Comparison of ENCODE assay signal across 8 cellular contexts in genomic region chr18:61901334-61901986, GRCh38. TPM values are rescaled to one million over a fixed set of nuclear protein-coding genes. Genes with fewer than 3 reads are reported as not detected.
DNase-seq lines count a peak whose midpoint lies in the region; ATAC-seq and TF ChIP-seq lines count a peak whose summit lies in the region.

No MANE protein-coding gene starts in this region.

- TF ChIP-seq CTCF in foreskin keratinocyte (conservative IDR thresholded peaks at IDR 0.05): peak; percentile 87
- peak; percentile 94 for TF ChIP-seq CTCF in parathyroid adenoma (IDR thresholded peaks at IDR 0.05)

- H3K27me3 ChIP-seq in foreskin keratinocyte (no peaks in the 10 kb centered on the region), parathyroid adenoma (ENCODE audit: control insufficient read depth, insufficient read depth, low read length) (no peaks in the 10 kb centered on the region)

- H3K4me3 ChIP-seq in parathyroid adenoma (ENCODE audit: low read depth, low read length): no peak overlapping the region

- peaks cover 17% of the 10 kb centered on the region for H3K4me1 ChIP-seq in foreskin keratinocyte
- H3K4me1 ChIP-seq in parathyroid adenoma: peaks cover 6% of the 10 kb centered on the region

- no peaks in the 10 kb centered on the region for H3K79me2 ChIP-seq in parathyroid adenoma

- peak; percentile 81 for DNase-seq in GM03348 (ENCODE audit: low spot score)
- DNase-seq in NOMO-1 treated with DMSO at 0.1 percent for 48 hours (lab: John Stamatoyannopoulos, UW; ENCODE audit: unreplicated experiment): peak; percentile 41
- DNase-seq in activated T-cell treated with anti-CD3 and anti-CD28 coated beads, Interleukin-2, amount 50 U/mL, for 48 hours: peak; percentile 40 to 52
- peak; percentile 28 to 48 for DNase-seq in foreskin keratinocyte
- DNase-seq in foreskin melanocyte: no peak

- no peak overlapping the region for H3K4me2 ChIP-seq in parathyroid adenoma (ENCODE audit: low read length)

- H3K27ac ChIP-seq in foreskin keratinocyte (no peak overlapping the region), parathyroid adenoma (no peak overlapping the region)

- ATAC-seq in GM21515 (IDR thresholded peaks at IDR 0.05; ENCODE audit: unreplicated experiment) (peak; percentile 98), HG03558 (IDR thresholded peaks at IDR 0.05; ENCODE audit: extremely low read depth, unreplicated experiment) (peak; percentile 89), foreskin keratinocyte (peak; percentile 62)

- no peaks in the 10 kb centered on the region for H3K9me3 ChIP-seq in parathyroid adenoma (ENCODE audit: control insufficient read depth, low read length)

- H3K9ac ChIP-seq in parathyroid adenoma: no peak overlapping the region

- H2AFZ ChIP-seq in parathyroid adenoma: peak overlapping the region; percentile 55

- H3K36me3 ChIP-seq in parathyroid adenoma (ENCODE audit: control insufficient read depth, insufficient read depth, low read length): no peaks in the 10 kb centered on the region

RNA-seq across cellular contexts. Expression of gene RNF152, which starts 8.7 kb away (rescaled TPM):
- 13.1 and 14.4 TPM in 2 replicates for total RNA-seq in foreskin keratinocyte
- 2.1 TPM in 2 replicates for polyA plus RNA-seq in foreskin keratinocyte
